Comparison of ENCODE assay signal across 2 cellular contexts in genomic region chr1:20373286-20373685, GRCh38.
TF ChIP-seq lines count a peak whose summit lies in the region.

No MANE protein-coding gene starts in this region.

TF ChIP-seq in IMR-90, 13 proteins besides CTCF, POLR2A, EP300 and RAD21:
- no peak for TF ChIP-seq ELK1 (IDR thresholded peaks at IDR 0.05; ENCODE audit: borderline replicate concordance, low read depth, low read length)
- no peak for TF ChIP-seq RFX5 (IDR thresholded peaks at IDR 0.05; ENCODE audit: low read depth, low read length)
- no peak for TF ChIP-seq MAFK (IDR thresholded peaks at IDR 0.05; ENCODE audit: low read depth, low read length)
- no peak for TF ChIP-seq BHLHE40 (IDR thresholded peaks at IDR 0.05; ENCODE audit: low read depth, low read length)

TF ChIP-seq in SK-N-SH, 30 proteins besides CTCF, POLR2A, EP300 and RAD21 (continued from another document):
- no peak for TF ChIP-seq ZBTB33 (IDR thresholded peaks at IDR 0.05; ENCODE audit: borderline replicate concordance, low read depth)
- no peak for TF ChIP-seq CHD2 (IDR thresholded peaks at IDR 0.05; ENCODE audit: low read length, partially characterized antibody)
- TF ChIP-seq USF1 (IDR thresholded peaks at IDR 0.05; ENCODE audit: borderline replicate concordance, low read depth) = no peak
- no peak for TF ChIP-seq PBX3 (IDR thresholded peaks at IDR 0.05)
- TF ChIP-seq YY1 (IDR thresholded peaks at IDR 0.05; ENCODE audit: low read depth) = no peak
- TF ChIP-seq SIN3A (IDR thresholded peaks at IDR 0.05; ENCODE audit: borderline replicate concordance, low read depth, low read length) = no peak
- TF ChIP-seq FOSL2 (IDR thresholded peaks at IDR 0.05; ENCODE audit: borderline replicate concordance, low read depth) = no peak
- no peak for TF ChIP-seq GABPA (IDR thresholded peaks at IDR 0.05; ENCODE audit: low read depth)
- TF ChIP-seq RFX5 (IDR thresholded peaks at IDR 0.05; ENCODE audit: low read length) = no peak
- no peak for TF ChIP-seq IRF3 (IDR thresholded peaks at IDR 0.05; ENCODE audit: low read depth, low read length)
- no peak for TF ChIP-seq NRF1 (IDR thresholded peaks at IDR 0.05; ENCODE audit: low read depth, low read length)
- no peak for TF ChIP-seq NFIC (IDR thresholded peaks at IDR 0.05; ENCODE audit: borderline replicate concordance)
- TF ChIP-seq USF2 (IDR thresholded peaks at IDR 0.05; ENCODE audit: borderline replicate concordance, low read depth, low read length) = no peak
- no peak for TF ChIP-seq RXRA (IDR thresholded peaks at IDR 0.05; ENCODE audit: borderline replicate concordance, low read depth)
- TF ChIP-seq ELF1 (IDR thresholded peaks at IDR 0.05) = no peak
